14 cellular contexts compared by ENCODE assay signal in genomic region chr9:126752376-126752775, GRCh38.
"Had no signal": no experiment of that assay in that cellular context is flagged by ENCODE, and none has a peak within 500 bp of the region (broad histone marks: within the 10 kb centered on the region; RNA-seq: fewer than 3 reads in every experiment).

No MANE protein-coding gene starts in this region.

- ATAC-seq: gastrocnemius medialis, left colon had no signal

- H3K4me3 ChIP-seq: dorsolateral prefrontal cortex, gastrocnemius medialis, sigmoid colon had no signal

- DNase-seq: activated CD4-positive, alpha-beta memory T cell treated with anti-CD3 and anti-CD28 coated beads for 36 hours; activated naive CD8-positive, alpha-beta T cell treated with anti-CD3 and anti-CD28 coated beads, Interleukin-2, amount 10 ng/mL, durations not matched to agents 7 days and 5 days; anterior cingulate cortex; dorsolateral prefrontal cortex; gastrocnemius medialis; immature natural killer cell; left colon; occipital lobe; sigmoid colon; stimulated activated CD4-positive, alpha-beta T cell treated with anti-CD3 and anti-CD28 coated beads, Interleukin-12 subunit alpha, Interleukin-12 subunit beta, amount 100 ng/mL, for 4 hours; stimulated activated naive CD4-positive, alpha-beta T cell; substantia nigra; trophoblast cell had no signal

- H3K9me3 ChIP-seq: gastrocnemius medialis, sigmoid colon had no signal

- H3K36me3 ChIP-seq: gastrocnemius medialis, sigmoid colon had no signal

- H3K4me1 ChIP-seq: gastrocnemius medialis, sigmoid colon had no signal

- FAIRE-seq: endometrium had no signal

- H3K27ac ChIP-seq: dorsolateral prefrontal cortex, gastrocnemius medialis, sigmoid colon had no signal
